In genomic region chr10:110825510-110825909, GRCh38 we compare ENCODE assay signal across 18 cellular contexts.
"Had no signal": no experiment of that assay in that cellular context is flagged by ENCODE, and none has a peak within 500 bp of the region (broad histone marks: within the 10 kb centered on the region; RNA-seq: fewer than 3 reads in every experiment).

No MANE protein-coding gene starts in this region.

- H3K27ac ChIP-seq: adrenal gland, epithelial cell of prostate, tibial nerve had no signal

- H3K36me3 Mint-ChIP-seq: activated naive CD4-positive, alpha-beta T cell treated with anti-CD3 and anti-CD28 coated beads, Interleukin-2, amount 50 U/mL, for 72 hours; WTC11 had no signal

- H3K36me3 ChIP-seq: adrenal gland, ascending aorta, tibial nerve had no signal

- ATAC-seq: activated naive CD4-positive, alpha-beta T cell treated with anti-CD3 and anti-CD28 coated beads, Interleukin-2, amount 50 U/mL, for 72 hours; left ventricle myocardium superior; stimulated activated naive CD8-positive, alpha-beta T cell treated with anti-CD3 and anti-CD28 coated beads, Interleukin-15, Interleukin-2, amounts not matched to agents 100 U/mL and 50 U/mL, for 24 hours; WTC11 had no signal

- H3K9me3 Mint-ChIP-seq: activated naive CD4-positive, alpha-beta T cell treated with anti-CD3 and anti-CD28 coated beads, Interleukin-2, amount 50 U/mL, for 72 hours; endodermal cell; nephron progenitor cell; WTC11 had no signal

- H3K9me3 ChIP-seq: adrenal gland, ascending aorta, tibial nerve had no signal

- H3K27me3 ChIP-seq: adrenal gland, ascending aorta, tibial nerve had no signal

- DNase-seq: activated T-cell treated with anti-CD3 and anti-CD28 coated beads, Interleukin-2, amount 50 U/mL, for 1 hour; adrenal gland; cortex of kidney; endodermal cell; hippocampal formation; kidney glomerular epithelial cell; left ventricle myocardium superior; mammary epithelial cell; nephron progenitor cell; nucleus accumbens; stimulated activated CD4-positive, alpha-beta T cell treated with anti-CD3 and anti-CD28 coated beads, Interleukin-4, amount 100 ng/mL, for 24 hours; stimulated activated naive CD8-positive, alpha-beta T cell treated with anti-CD3 and anti-CD28 coated beads, Interleukin-15, Interleukin-2, amounts not matched to agents 100 U/mL and 50 U/mL, for 24 hours; T-helper 9 cell had no signal

- H3K27ac Mint-ChIP-seq: activated naive CD4-positive, alpha-beta T cell treated with anti-CD3 and anti-CD28 coated beads, Interleukin-2, amount 50 U/mL, for 72 hours; endodermal cell; nephron progenitor cell; WTC11 had no signal

- H3K4me3 ChIP-seq: adrenal gland, ascending aorta, tibial nerve had no signal

- H3K4me3 Mint-ChIP-seq: endodermal cell, nephron progenitor cell, WTC11 had no signal
